Comparison of ENCODE assay signal across 1 cellular context in the genomic region with DNA sequence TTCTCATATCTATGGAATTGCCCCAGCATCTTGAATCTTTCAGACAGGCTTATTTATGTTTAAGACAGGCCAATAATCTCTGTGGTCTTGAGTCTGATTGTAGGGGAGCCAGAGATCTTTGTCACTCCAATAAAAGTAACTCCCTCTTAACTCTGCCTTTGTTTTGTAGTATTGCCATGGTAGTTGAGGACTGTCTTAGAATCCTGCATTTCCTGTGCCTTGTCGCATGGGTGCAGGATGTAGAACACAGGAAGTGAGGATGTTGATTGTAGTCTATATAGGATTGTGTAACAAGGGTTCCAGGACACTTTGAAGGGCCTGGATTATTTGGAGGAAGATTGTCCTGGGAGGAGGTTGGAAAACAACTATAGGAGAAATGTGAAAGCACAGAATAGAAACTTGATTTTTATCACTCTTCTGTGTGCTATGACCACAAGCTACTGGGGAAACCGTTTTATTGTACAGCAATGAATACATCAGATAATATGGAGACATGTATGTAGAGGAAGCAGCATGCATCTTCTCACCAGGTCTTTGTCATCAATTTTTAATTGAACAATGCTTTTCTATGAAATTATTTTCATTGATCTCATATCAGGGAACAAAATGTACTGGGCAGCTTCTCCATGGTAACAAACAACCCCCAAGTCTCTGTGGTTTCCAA.
TF ChIP-seq lines count a peak whose summit lies in the region.

No MANE protein-coding gene starts in this region.

TF ChIP-seq in WTC11, 78 proteins besides CTCF, POLR2A, EP300 and RAD21 (continued from another document):
- TF ChIP-seq, protein P1, sequence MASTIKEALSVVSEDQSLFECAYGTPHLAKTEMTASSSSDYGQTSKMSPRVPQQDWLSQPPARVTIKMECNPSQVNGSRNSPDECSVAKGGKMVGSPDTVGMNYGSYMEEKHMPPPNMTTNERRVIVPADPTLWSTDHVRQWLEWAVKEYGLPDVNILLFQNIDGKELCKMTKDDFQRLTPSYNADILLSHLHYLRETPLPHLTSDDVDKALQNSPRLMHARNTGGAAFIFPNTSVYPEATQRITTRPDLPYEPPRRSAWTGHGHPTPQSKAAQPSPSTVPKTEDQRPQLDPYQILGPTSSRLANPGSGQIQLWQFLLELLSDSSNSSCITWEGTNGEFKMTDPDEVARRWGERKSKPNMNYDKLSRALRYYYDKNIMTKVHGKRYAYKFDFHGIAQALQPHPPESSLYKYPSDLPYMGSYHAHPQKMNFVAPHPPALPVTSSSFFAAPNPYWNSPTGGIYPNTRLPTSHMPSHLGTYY (CRISPR knock-in tag; IDR thresholded peaks at IDR 0.05): no peak
- TF ChIP-seq MXD4 (CRISPR knock-in tag; IDR thresholded peaks at IDR 0.05; ENCODE audit: borderline replicate concordance) (no peak), CREM (CRISPR knock-in tag; IDR thresholded peaks at IDR 0.05) (no peak), CDX4 (CRISPR knock-in tag; IDR thresholded peaks at IDR 0.05; ENCODE audit: borderline replicate concordance) (no peak)
